In genomic region chr14:20882787-20883186, GRCh38 we compare ENCODE assay signal across 13 cellular contexts. TPM values are rescaled to one million over a fixed set of nuclear protein-coding genes. Genes with fewer than 3 reads are reported as not detected.
"Had no signal": no experiment of that assay in that cellular context is flagged by ENCODE, and none has a peak within 500 bp of the region (broad histone marks: within the 10 kb centered on the region; RNA-seq: fewer than 3 reads in every experiment).

No MANE protein-coding gene starts in this region.

RNA-seq across cellular contexts. Expression of gene RNASE3, which starts 8.4 kb away (rescaled TPM):
- total RNA-seq: activated B cell treated with CpG ODN at 0.5 μM for 24 hours; activated CD4-positive, alpha-beta memory T cell treated with anti-CD3 and anti-CD28 coated beads, Interleukin-2, amount 10 ng/mL, durations not matched to agents 7 days and 5 days; activated CD4-positive, alpha-beta T cell treated with anti-CD3 and anti-CD28 coated beads, Interleukin-2, amount 10 ng/mL, durations not matched to agents 7 days and 5 days; activated CD8-positive, alpha-beta memory T cell treated with anti-CD3 and anti-CD28 coated beads, Interleukin-2, amount 10 ng/mL, durations not matched to agents 7 days and 5 days; activated CD8-positive, alpha-beta T cell treated with anti-CD3 and anti-CD28 coated beads, Interleukin-2, amount 10 ng/mL, durations not matched to agents 7 days and 5 days; activated naive CD4-positive, alpha-beta T cell treated with anti-CD3 and anti-CD28 coated beads for 36 hours; activated naive CD4-positive, alpha-beta T cell treated with anti-CD3 and anti-CD28 coated beads, Interleukin-2, amount 50 U/mL, for 72 hours; activated naive CD8-positive, alpha-beta T cell treated with anti-CD3 and anti-CD28 coated beads for 36 hours; astrocyte; body of pancreas; breast epithelium; cardiac muscle cell had no signal
- polyA plus RNA-seq: aorta, cardiac muscle cell had no signal
